1 cellular context compared by ENCODE assay signal in the genomic region with DNA sequence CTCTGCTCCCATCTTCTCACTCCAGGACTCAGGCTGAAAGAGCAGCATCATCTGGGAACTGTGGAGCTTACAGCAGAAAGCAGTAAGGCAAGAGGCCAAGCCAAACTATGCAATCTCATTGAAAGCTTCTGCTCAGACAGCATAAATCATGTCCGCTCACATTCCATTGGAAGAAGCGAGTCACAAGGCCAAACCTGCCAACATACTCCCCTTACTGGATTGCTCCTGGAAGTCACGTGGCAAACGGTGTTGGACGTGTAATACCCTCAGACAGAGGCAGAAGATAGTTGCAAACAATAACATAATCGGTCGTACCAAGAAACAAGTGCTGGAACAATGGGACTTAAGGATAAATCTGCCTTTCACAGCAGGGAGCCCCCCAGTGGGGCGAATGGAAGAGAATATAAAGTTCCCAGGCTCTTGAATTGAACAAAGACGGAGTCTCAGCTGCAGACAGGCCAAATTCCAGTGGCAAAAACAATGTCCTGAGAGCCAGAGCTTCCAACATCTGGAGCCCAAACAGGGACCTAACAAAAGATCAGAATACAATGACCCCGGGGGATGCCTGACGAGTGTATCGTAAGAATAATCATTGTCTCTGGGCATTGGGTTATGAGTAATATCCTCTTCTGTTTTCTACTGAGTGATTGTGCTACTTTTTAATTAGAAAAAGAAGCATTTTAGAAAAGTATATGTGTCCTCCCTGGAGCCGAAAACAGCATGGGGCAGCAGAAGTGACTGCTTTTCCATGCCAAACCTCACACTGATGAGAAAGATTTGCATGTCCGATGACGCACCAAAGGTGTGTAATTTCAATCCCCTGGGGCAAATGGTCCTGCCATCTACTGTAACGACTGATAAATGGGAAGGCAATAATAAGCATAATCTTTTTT.
A peak's percentile ranks its signal among the peaks of the same experiment; 100 is the strongest.
TF ChIP-seq lines count a peak whose summit lies in the region.

No MANE protein-coding gene starts in this region.

TF ChIP-seq in Ishikawa, 13 proteins besides CTCF, POLR2A, EP300 and RAD21 (continued from another document):
- TF ChIP-seq TCF12 (IDR thresholded peaks at IDR 0.05; ENCODE audit: low read depth): peak; percentile 48; the same call in 1 of the 2 replicates
